Comparison of ENCODE assay signal across 28 cellular contexts in the genomic region with DNA sequence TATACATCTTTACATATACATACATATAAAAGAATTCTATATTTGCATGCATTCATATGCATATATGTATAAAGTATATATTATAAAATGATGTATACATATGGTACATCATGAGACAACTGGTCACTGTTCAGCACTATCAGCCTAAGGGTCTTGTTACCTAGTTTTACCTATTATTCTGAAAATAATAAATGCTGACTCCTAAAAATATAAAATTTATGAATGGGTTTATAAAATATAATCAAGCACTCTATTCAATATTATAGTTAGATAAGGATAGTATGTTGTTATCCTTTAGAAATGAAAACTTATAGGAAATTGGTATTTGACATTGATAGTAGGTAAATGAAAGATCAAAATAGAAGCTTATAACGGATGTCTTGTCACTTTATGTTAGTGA.
"Had no signal": no experiment of that assay in that cellular context is flagged by ENCODE, and none has a peak within 500 bp of the region (broad histone marks: within the 10 kb centered on the region; RNA-seq: fewer than 3 reads in every experiment).

No MANE protein-coding gene starts in this region.

- FAIRE-seq: endometrium, islet of Langerhans, keratinocyte had no signal

- H3K9me3 ChIP-seq: colonic mucosa, esophagus squamous epithelium, gastrocnemius medialis, heart right ventricle, left lung, lower lobe of right lung, mucosa of descending colon had no signal

- H3K4me1 ChIP-seq: colonic mucosa, esophagus squamous epithelium, gastrocnemius medialis, heart right ventricle, left lung, lower lobe of right lung had no signal

- H3K36me3 Mint-ChIP-seq: mesothelial cell of epicardium, naive B cell had no signal

- H3K27ac ChIP-seq: colonic mucosa, epithelial cell of prostate, esophagus squamous epithelium, gastrocnemius medialis, heart right ventricle, left lung, lower lobe of right lung had no signal

- H3K27me3 ChIP-seq: colonic mucosa, esophagus squamous epithelium, gastrocnemius medialis, heart right ventricle, left lung had no signal

- H3K4me1 Mint-ChIP-seq: endodermal cell, naive B cell had no signal

- H3K27me3 Mint-ChIP-seq: dendritic cell treated with granulocyte-macrophage colony-stimulating factor and Interleukin-4, amounts not matched to agents 40 ng/mL and 50 ng/mL, for 4 days; effector memory CD8-positive, alpha-beta T cell; naive B cell had no signal

- H3K36me3 ChIP-seq: colonic mucosa, esophagus squamous epithelium, gastrocnemius medialis, heart right ventricle, left lung, lower lobe of right lung had no signal

- ATAC-seq: effector memory CD8-positive, alpha-beta T cell; esophagus mucosa; gastrocnemius medialis; heart right ventricle; left cardiac atrium; left lung; left ventricle myocardium superior; lower lobe of right lung; mucosa of descending colon had no signal

- H3K27ac Mint-ChIP-seq: dendritic cell treated with granulocyte-macrophage colony-stimulating factor and Interleukin-4, amounts not matched to agents 40 ng/mL and 50 ng/mL, for 4 days; effector memory CD8-positive, alpha-beta T cell; endodermal cell; mesothelial cell of epicardium; naive B cell had no signal

- H3K9me3 Mint-ChIP-seq: dendritic cell treated with granulocyte-macrophage colony-stimulating factor and Interleukin-4, amounts not matched to agents 40 ng/mL and 50 ng/mL, for 4 days; endodermal cell; mesothelial cell of epicardium had no signal

- H3K4me3 Mint-ChIP-seq: dendritic cell treated with granulocyte-macrophage colony-stimulating factor and Interleukin-4, amounts not matched to agents 40 ng/mL and 50 ng/mL, for 4 days; effector memory CD8-positive, alpha-beta T cell; endodermal cell; mesothelial cell of epicardium; naive B cell had no signal

- DNase-seq: colonic mucosa; cortex of kidney; effector CD8-positive, alpha-beta T cell; effector memory CD8-positive, alpha-beta T cell; endodermal cell; erythroblast; esophagus squamous epithelium; foreskin fibroblast; foreskin melanocyte; gastrocnemius medialis; glutamatergic neuron; head of caudate nucleus; heart right ventricle; hippocampal formation; left cardiac atrium; left lung; left ventricle myocardium superior; lower lobe of right lung; mesenchymal stem cell; mucosa of descending colon; naive B cell had no signal

- H3K4me3 ChIP-seq: colonic mucosa, esophagus squamous epithelium, gastrocnemius medialis, heart right ventricle, left lung, lower lobe of right lung, mucosa of descending colon had no signal
